Comparison of ENCODE assay signal across 13 cellular contexts in the genomic region with DNA sequence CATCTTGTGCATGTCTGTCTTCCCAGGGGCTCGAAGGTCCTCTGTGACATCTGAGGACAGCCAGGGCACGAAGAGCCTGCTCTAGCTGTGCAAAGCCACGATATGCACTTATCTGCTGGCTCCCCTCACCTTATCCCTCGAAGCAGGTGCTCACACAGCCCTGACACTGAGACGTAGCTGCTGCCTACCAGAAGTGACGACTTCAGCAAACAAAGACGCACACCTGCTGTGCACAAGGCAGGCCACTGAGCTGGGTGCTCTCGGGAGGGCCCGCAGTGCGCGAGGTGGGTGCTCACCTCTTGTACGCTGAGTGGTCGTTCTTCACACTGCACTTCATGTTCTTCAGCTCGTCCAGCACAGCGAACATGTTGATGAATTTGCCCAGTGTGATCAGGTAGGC.
"Had no signal": no experiment of that assay in that cellular context is flagged by ENCODE, and none has a peak within 500 bp of the region (broad histone marks: within the 10 kb centered on the region; RNA-seq: fewer than 3 reads in every experiment).

No MANE protein-coding gene starts in this region.

- DNase-seq: activated CD4-positive, alpha-beta T cell treated with anti-CD3 and anti-CD28 coated beads for 48 hours; activated CD8-positive, alpha-beta T cell treated with anti-CD3 and anti-CD28 coated beads for 36 hours; activated effector memory CD4-positive, alpha-beta T cell treated with Interleukin-2 at 50 U/mL for 16 hours; activated naive CD4-positive, alpha-beta T cell treated with anti-CD3 and anti-CD28 coated beads, Interleukin-2, amount 50 U/mL, for 16 hours; activated T-cell treated with anti-CD3 and anti-CD28 coated beads, Interleukin-2, amount 50 U/mL, for 4 hours; islet precursor cell; midbrain; ovary; stimulated activated CD4-positive, alpha-beta T cell treated with anti-CD3 and anti-CD28 coated beads, Interleukin-12 subunit alpha, Interleukin-12 subunit beta, amount 100 ng/mL, for 4 hours; stimulated activated CD4-positive, alpha-beta T cell treated with anti-CD3 and anti-CD28 coated beads, Interleukin-2, amount 100 ng/mL, for 24 hours had no signal

- H3K27me3 ChIP-seq: gastroesophageal sphincter, ovary had no signal

- H3K4me3 ChIP-seq: gastroesophageal sphincter, lung, ovary had no signal

- H3K27ac ChIP-seq: gastroesophageal sphincter, ovary had no signal

- ATAC-seq: activated CD8-positive, alpha-beta T cell treated with anti-CD3 and anti-CD28 coated beads for 36 hours; activated T-cell treated with anti-CD3 and anti-CD28 coated beads, Interleukin-2, amount 50 U/mL, for 4 hours; gastroesophageal sphincter; stimulated activated effector memory CD8-positive, alpha-beta T cell treated with anti-CD3 and anti-CD28 coated beads, Interleukin-12 subunit alpha, Interleukin-12 subunit beta, amount 100 ng/mL, for 72 hours had no signal
